Comparison of ENCODE assay signal across 9 cellular contexts in the genomic region with DNA sequence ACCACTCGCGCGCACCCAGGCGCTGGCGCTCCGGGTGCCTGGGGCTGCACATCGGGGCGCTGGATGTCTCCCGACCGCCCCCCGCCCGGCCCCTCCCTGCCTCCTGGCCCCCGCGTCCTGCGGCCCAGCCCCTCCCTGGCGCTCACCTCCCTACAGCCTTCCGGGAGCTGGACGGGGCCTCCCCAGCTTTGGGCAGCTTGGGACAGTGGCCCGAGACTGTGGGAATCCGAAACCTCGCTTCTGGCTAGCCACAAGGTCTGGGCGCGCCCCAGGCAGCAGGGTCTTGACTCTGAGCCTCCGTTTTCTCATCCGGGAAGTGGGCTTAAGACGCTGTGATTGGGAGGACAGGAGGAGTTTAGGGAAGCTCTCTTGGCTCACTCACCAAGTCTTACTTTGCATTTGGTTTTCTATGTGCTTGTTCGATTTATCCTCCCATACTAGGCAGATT. TPM values are rescaled to one million over a fixed set of nuclear protein-coding genes. Genes with fewer than 3 reads are reported as not detected.
DNase-seq lines count a peak whose midpoint lies in the region; ATAC-seq and TF ChIP-seq lines count a peak whose summit lies in the region.
"Had no signal": no experiment of that assay in that cellular context is flagged by ENCODE, and none has a peak within 500 bp of the region (broad histone marks: within the 10 kb centered on the region; RNA-seq: fewer than 3 reads in every experiment).

No MANE protein-coding gene starts in this region.

- H3K79me2 ChIP-seq in mammary epithelial cell (ENCODE audit: insufficient read depth, low read length) = no peaks in the 10 kb centered on the region

- H2BK5ac ChIP-seq in mesenchymal stem cell (ENCODE audit: low read depth, low read length, poor library complexity, severe bottlenecking) = no peak overlapping the region

- H2AFZ ChIP-seq in mammary epithelial cell (ENCODE audit: low read depth, low read length) = peak overlapping the region; percentile 45
- no peak overlapping the region for H2AFZ ChIP-seq in mesenchymal stem cell (ENCODE audit: low read depth, low read length)

- H3K36me3 Mint-ChIP-seq in activated naive CD4-positive, alpha-beta T cell treated with anti-CD3 and anti-CD28 coated beads for 36 hours (ENCODE audit: low read depth) = no peaks in the 10 kb centered on the region
- no peaks in the 10 kb centered on the region for H3K36me3 Mint-ChIP-seq in activated naive CD4-positive, alpha-beta T cell treated with anti-CD3 and anti-CD28 coated beads, Interleukin-2, amount 50 U/mL, for 72 hours

- intact Hi-C loops in activated naive CD4-positive, alpha-beta T cell treated with anti-CD3 and anti-CD28 coated beads for 36 hours (cut with micrococcal nuclease) = no loop called here
- intact Hi-C loops in mammary epithelial cell (cut with micrococcal nuclease) (no loop called here), upper lobe of right lung (cut with DNase I) (no loop called here)

- H3K4me3 Mint-ChIP-seq in activated naive CD4-positive, alpha-beta T cell treated with anti-CD3 and anti-CD28 coated beads for 36 hours = peak overlapping the region; percentile 65

- CTCF ChIA-PET in activated naive CD4-positive, alpha-beta T cell treated with anti-CD3 and anti-CD28 coated beads for 36 hours (lab: Charles Lee) = no interaction called here
- CTCF ChIA-PET in mammary epithelial cell (lab: Charles Lee; ENCODE audit: low non-redundant PET) = interaction anchor here (0.6 kb wide), 1 partner anchor 90 kb away, joined by 3 read pairs; no protein-coding TSS in a partner anchor

- no peak overlapping the region for H2BK12ac ChIP-seq in mesenchymal stem cell (ENCODE audit: low read length in 2 of 2)

- no peaks in the 10 kb centered on the region for H3K9me3 Mint-ChIP-seq in activated naive CD4-positive, alpha-beta T cell treated with anti-CD3 and anti-CD28 coated beads for 36 hours
- no peaks in the 10 kb centered on the region for H3K9me3 Mint-ChIP-seq in activated naive CD4-positive, alpha-beta T cell treated with anti-CD3 and anti-CD28 coated beads, Interleukin-2, amount 50 U/mL, for 72 hours

- no peak overlapping the region for H3K9ac ChIP-seq in mammary epithelial cell (ENCODE audit: insufficient read depth, low read length)
- no peak overlapping the region for H3K9ac ChIP-seq in mesenchymal stem cell (ENCODE audit: low read length)

- H3K27ac ChIP-seq in mammary epithelial cell (ENCODE audit: insufficient read depth, low read depth, low read length) = no peak overlapping the region
- no peak overlapping the region for H3K27ac ChIP-seq in mesenchymal stem cell (ENCODE audit: low read length, poor library complexity, severe bottlenecking)
- H3K27ac ChIP-seq in upper lobe of right lung = no peak overlapping the region

- H3K79me1 ChIP-seq in mesenchymal stem cell (replicated peaks; ENCODE audit: low read length, poor library complexity, severe bottlenecking) = no peaks in the 10 kb centered on the region

- H3K9me3 ChIP-seq in mammary epithelial cell (replicated peaks; ENCODE audit: insufficient read depth, low read length) (no peaks in the 10 kb centered on the region), mesenchymal stem cell (ENCODE audit: control insufficient read depth, low read length) (no peaks in the 10 kb centered on the region), upper lobe of right lung (no peaks in the 10 kb centered on the region)

- no peak overlapping the region for H3K4ac ChIP-seq in mesenchymal stem cell (ENCODE audit: low read depth in 1 of 2, low read length in 2 of 2)

- H3K36me3 ChIP-seq in mammary epithelial cell (ENCODE audit: insufficient read depth, low read length) (no peaks in the 10 kb centered on the region), mesenchymal stem cell (ENCODE audit: control insufficient read depth in 1 of 2, insufficient read depth in 2 of 2, low read depth in 1 of 2, low read length in 2 of 2) (no peaks in the 10 kb centered on the region), upper lobe of right lung (no peaks in the 10 kb centered on the region)

- no peak overlapping the region for H4K8ac ChIP-seq in mesenchymal stem cell (ENCODE audit: low read length)

- no peak overlapping the region for H3K18ac ChIP-seq in mesenchymal stem cell (ENCODE audit: low read depth in 1 of 2, low read length in 2 of 2)

- peaks cover 4% of the 10 kb centered on the region for H3K4me1 Mint-ChIP-seq in activated naive CD4-positive, alpha-beta T cell treated with anti-CD3 and anti-CD28 coated beads for 36 hours (ENCODE audit: low read depth)

- DNase-seq in activated naive CD4-positive, alpha-beta T cell treated with anti-CD3 and anti-CD28 coated beads for 36 hours = no peak
- no peak for DNase-seq in activated naive CD4-positive, alpha-beta T cell treated with Interleukin-2 at 50 U/mL for 16 hours
- DNase-seq in mammary epithelial cell (no peak), mesenchymal stem cell (no peak), upper lobe of right lung (no peak), NCI-H146 treated with DMSO at 0.1 percent for 48 hours (lab: John Stamatoyannopoulos, UW; ENCODE audit: unreplicated experiment) (no peak)
- DNase-seq in activated naive CD4-positive, alpha-beta T cell treated with anti-CD3 and anti-CD28 coated beads, Interleukin-2, amount 50 U/mL, for 72 hours (ENCODE audit: low spot score in 2 of 2) = no peak
- DNase-seq: NCI-H1048 had no signal

- H2BK15ac ChIP-seq in mesenchymal stem cell (ENCODE audit: low read depth, poor library complexity, severe bottlenecking) = no peak overlapping the region

- peaks cover 4% of the 10 kb centered on the region for H3K27me3 ChIP-seq in mammary epithelial cell (ENCODE audit: insufficient read depth, low read length)
- H3K27me3 ChIP-seq in mesenchymal stem cell (ENCODE audit: control insufficient read depth in 1 of 2, insufficient read depth in 1 of 2, low read length in 2 of 2) = peaks cover 78 to 82% of the 10 kb centered on the region in 2 experiments
- H3K27me3 ChIP-seq in upper lobe of right lung = peaks cover 25% of the 10 kb centered on the region

- H4K20me1 ChIP-seq in mammary epithelial cell (ENCODE audit: insufficient read depth, low read length) = no peaks in the 10 kb centered on the region

- peak; percentile 14 for ATAC-seq in upper lobe of right lung
- ATAC-seq in HG03457 (IDR thresholded peaks at IDR 0.05; ENCODE audit: unreplicated experiment) = no peak
- no peak for ATAC-seq in activated naive CD4-positive, alpha-beta T cell treated with anti-CD3 and anti-CD28 coated beads, Interleukin-2, amount 50 U/mL, for 72 hours

- H3K4me2 ChIP-seq in mammary epithelial cell (ENCODE audit: insufficient read depth, low read depth, low read length) = peak overlapping the region; percentile 74
- H3K4me2 ChIP-seq in mesenchymal stem cell (ENCODE audit: low read length, poor library complexity, severe bottlenecking) = peak overlapping the region; percentile 36

- dilution Hi-C loops in mammary epithelial cell (cut with HindIII; ENCODE audit: low sequenced_read_pairs) = no loop called here

- WGBS in mammary epithelial cell (ENCODE audit: low coverage, missing lambda C conversion rate) = 100% methylated on average over 1 of the region's 27 CpGs
- 19% methylated on average over 22 of the region's 27 CpGs for WGBS in mesenchymal stem cell

- no peak overlapping the region for H3K27ac Mint-ChIP-seq in activated naive CD4-positive, alpha-beta T cell treated with anti-CD3 and anti-CD28 coated beads for 36 hours
- no peak overlapping the region for H3K27ac Mint-ChIP-seq in activated naive CD4-positive, alpha-beta T cell treated with anti-CD3 and anti-CD28 coated beads, Interleukin-2, amount 50 U/mL, for 72 hours

- H3K23ac ChIP-seq in mesenchymal stem cell (ENCODE audit: low read length in 2 of 2) = no peak overlapping the region

- H3K14ac ChIP-seq in mesenchymal stem cell (ENCODE audit: low read length in 2 of 2) = no peak overlapping the region

- TF ChIP-seq CTCF in mammary epithelial cell (conservative IDR thresholded peaks at IDR 0.05 in 1 of 2, IDR thresholded peaks at IDR 0.05 in 1 of 2; ENCODE audit: extremely low read depth in 1 of 2, insufficient read depth in 1 of 2, low read depth in 1 of 2, low read length in 2 of 2) = no peak
- no peak for TF ChIP-seq CTCF in upper lobe of right lung (IDR thresholded peaks at IDR 0.05)

- no TSS peak for BruUV-seq in mammary epithelial cell (replicated peaks; lab: Mats Ljungman, UMichigan)

- H3K4me1 ChIP-seq in mammary epithelial cell (ENCODE audit: insufficient read depth, low read length) (peaks cover 18% of the 10 kb centered on the region), mesenchymal stem cell (ENCODE audit: control insufficient read depth, insufficient read depth, low read depth, low read length) (peaks cover 18% of the 10 kb centered on the region), upper lobe of right lung (peaks cover 13% of the 10 kb centered on the region)

- H4K91ac ChIP-seq in mesenchymal stem cell (ENCODE audit: low read length) = no peak overlapping the region

- no peak overlapping the region for H2BK120ac ChIP-seq in mesenchymal stem cell (ENCODE audit: low read depth, low read length)

- no peak overlapping the region for H2AK5ac ChIP-seq in mesenchymal stem cell (ENCODE audit: low read length, severe bottlenecking)

- H3K27me3 Mint-ChIP-seq in activated naive CD4-positive, alpha-beta T cell treated with anti-CD3 and anti-CD28 coated beads for 36 hours (ENCODE audit: low read depth) = peaks cover 57% of the 10 kb centered on the region

- in situ Hi-C loops in mammary epithelial cell (cut with MboI; ENCODE audit: low sequenced_read_pairs in 2 of 2) = no loop called here

- H3K4me3 ChIP-seq in mammary epithelial cell (replicated peaks in 1 of 3; ENCODE audit: insufficient read depth in 1 of 3, low read depth in 2 of 3, low read length in 3 of 3) = peak overlapping the region in 2 of 3 experiments; percentile 37 to 43
- H3K4me3 ChIP-seq in mesenchymal stem cell (ENCODE audit: insufficient read depth in 1 of 2, low read depth in 1 of 2, low read length in 2 of 2) = peak overlapping the region in 1 of 2 experiments; percentile 51
- H3K4me3 ChIP-seq in upper lobe of right lung = peak overlapping the region; percentile 38

RNA-seq across cellular contexts. Expression of a gene that starts 0.7 kb away (rescaled TPM):
- not detected for total RNA-seq in activated naive CD4-positive, alpha-beta T cell treated with anti-CD3 and anti-CD28 coated beads for 36 hours
- total RNA-seq in mammary epithelial cell (under 1 TPM; 0.26 to 0.33 TPM), upper lobe of right lung (1.8 TPM)
- 0.11 TPM for polyA plus RNA-seq in mammary epithelial cell
- polyA minus RNA-seq in mammary epithelial cell = not detected
- 2.9 TPM for polyA plus RNA-seq in mesenchymal stem cell (2013, experiment 1 of 2)
- polyA plus RNA-seq in mesenchymal stem cell (2013, experiment 2 of 2) = 3.2 TPM
- total RNA-seq in activated naive CD4-positive, alpha-beta T cell treated with anti-CD3 and anti-CD28 coated beads, Interleukin-2, amount 50 U/mL, for 72 hours = not detected
